In the genomic region with DNA sequence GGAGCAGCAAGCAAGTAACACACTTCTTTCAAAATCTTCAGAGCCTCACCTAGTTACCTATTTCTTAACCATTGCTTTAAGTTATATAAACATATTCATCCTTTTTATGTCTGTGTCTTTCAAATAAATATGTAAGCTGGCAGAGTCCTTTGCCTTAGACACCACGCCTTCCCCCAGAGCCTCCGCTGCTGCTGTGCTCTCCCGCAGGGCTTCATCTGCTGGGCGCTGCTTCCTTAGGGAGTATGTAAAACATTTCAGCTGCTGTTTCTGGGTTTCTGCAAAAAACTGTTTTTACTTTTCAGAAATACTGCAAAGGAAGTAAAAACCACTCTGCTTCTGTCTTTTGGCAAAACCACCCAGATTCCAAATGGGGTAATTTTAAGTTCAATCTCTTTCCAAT, we compare ENCODE assay signal across 19 cellular contexts.
DNase-seq lines count a peak whose midpoint lies in the region; ATAC-seq and TF ChIP-seq lines count a peak whose summit lies in the region.
"Had no signal": no experiment of that assay in that cellular context is flagged by ENCODE, and none has a peak within 500 bp of the region (broad histone marks: within the 10 kb centered on the region; RNA-seq: fewer than 3 reads in every experiment).

No MANE protein-coding gene starts in this region.

- H3K9me3 ChIP-seq in neutrophil, result no peaks in the 10 kb centered on the region
- H3K9me3 ChIP-seq: adrenal gland had no signal

- peaks cover 60% of the 10 kb centered on the region for H3K4me1 Mint-ChIP-seq in activated CD4-positive, alpha-beta T cell treated with anti-CD3 and anti-CD28 coated beads, Interleukin-2, amount 10 ng/mL, durations not matched to agents 7 days and 5 days
- H3K4me1 Mint-ChIP-seq in T-cell, result peaks cover 69 to 76% (median 75%) of the 10 kb centered on the region in 3 donors
- peaks cover 60% of the 10 kb centered on the region for H3K4me1 Mint-ChIP-seq in central memory CD8-positive, alpha-beta T cell

- peaks cover 91% of the 10 kb centered on the region for H3K36me3 Mint-ChIP-seq in activated CD4-positive, alpha-beta T cell treated with anti-CD3 and anti-CD28 coated beads, Interleukin-2, amount 10 ng/mL, durations not matched to agents 7 days and 5 days (ENCODE audit: low read depth)
- H3K36me3 Mint-ChIP-seq in T-cell, result peaks cover 77% of the 10 kb centered on the region
- peaks cover 68% of the 10 kb centered on the region for H3K36me3 Mint-ChIP-seq in central memory CD8-positive, alpha-beta T cell (ENCODE audit: insufficient read depth)

- H3K4me1 ChIP-seq in neutrophil (ENCODE audit: control insufficient read depth in 1 of 2, insufficient read depth in 1 of 2, low read depth in 1 of 2, low read length in 1 of 2), result no peaks in the 10 kb centered on the region
- H3K4me1 ChIP-seq: adrenal gland, psoas muscle had no signal

- H3K27ac ChIP-seq in neutrophil, result peak overlapping the region; percentile 23
- H3K27ac ChIP-seq: adrenal gland, psoas muscle, WERI-Rb-1 had no signal

- ATAC-seq in T-cell (replicated peaks in 1 of 4), result no peak
- ATAC-seq in central memory CD8-positive, alpha-beta T cell (replicated peaks; ENCODE audit: extremely low read depth, poor library complexity, severe bottlenecking), result no peak
- ATAC-seq in GM21390 (IDR thresholded peaks at IDR 0.05; ENCODE audit: unreplicated experiment), result no peak
- ATAC-seq in activated CD4-positive, CD25-positive, alpha-beta regulatory T cell treated with anti-CD3 and anti-CD28 coated beads, Interleukin-2, amount 50 U/mL, for 24 hours, result no peak
- ATAC-seq: psoas muscle had no signal

- POLR2A ChIA-PET in activated CD4-positive, alpha-beta T cell treated with anti-CD3 and anti-CD28 coated beads, Interleukin-2, amount 10 ng/mL, durations not matched to agents 7 days and 5 days (lab: Charles Lee), result no interaction called here
- POLR2A ChIA-PET in T-cell (lab: Charles Lee), result interaction anchor here (0.6 to 1.5 kb wide), 7 partner anchors 9 to 149 kb away, joined by 3 to 11 read pairs (median 3); no protein-coding TSS in a partner anchor

- H3K27me3 Mint-ChIP-seq in activated CD4-positive, alpha-beta T cell treated with anti-CD3 and anti-CD28 coated beads, Interleukin-2, amount 10 ng/mL, durations not matched to agents 7 days and 5 days, result no peaks in the 10 kb centered on the region
- H3K27me3 Mint-ChIP-seq in T-cell, result no peaks in the 10 kb centered on the region
- no peaks in the 10 kb centered on the region for H3K27me3 Mint-ChIP-seq in central memory CD8-positive, alpha-beta T cell

- H3K36me3 ChIP-seq in neutrophil, result peaks cover 76% of the 10 kb centered on the region
- H3K36me3 ChIP-seq: adrenal gland had no signal

- no peak for DNase-seq in activated CD4-positive, alpha-beta T cell treated with anti-CD3 and anti-CD28 coated beads, Interleukin-2, amount 10 ng/mL, durations not matched to agents 7 days and 5 days
- no peak for DNase-seq in activated CD4-positive, alpha-beta T cell treated with anti-CD3 and anti-CD28 coated beads, Interleukin-2, amount 50 U/mL, for 1 hour
- DNase-seq in T-cell (no peak), 8988T (no peak)
- no peak for DNase-seq in central memory CD8-positive, alpha-beta T cell (ENCODE audit: low spot score in 2 of 2)
- DNase-seq: adrenal gland; DMS79 treated with DMSO at 0.1 percent for 48 hours; head of caudate nucleus; Karpas-422; NCI-H1092; NCI-H2081; NCI-H510A; psoas muscle; stimulated activated CD4-positive, alpha-beta T cell treated with anti-CD3 and anti-CD28 coated beads, Interleukin-4, amount 100 ng/mL, for 24 hours; WERI-Rb-1 had no signal

- TF ChIP-seq CTCF in neutrophil (IDR thresholded peaks at IDR 0.05), result no peak

- H3K9me3 Mint-ChIP-seq in activated CD4-positive, alpha-beta T cell treated with anti-CD3 and anti-CD28 coated beads, Interleukin-2, amount 10 ng/mL, durations not matched to agents 7 days and 5 days, result peaks cover 8% of the 10 kb centered on the region
- H3K9me3 Mint-ChIP-seq in T-cell, result peaks cover under 1 to 5% (median 1%) of the 10 kb centered on the region in 3 donors
- H3K9me3 Mint-ChIP-seq in central memory CD8-positive, alpha-beta T cell, result peaks cover 2% of the 10 kb centered on the region

- no peaks in the 10 kb centered on the region for H3K27me3 ChIP-seq in neutrophil
- H3K27me3 ChIP-seq: adrenal gland had no signal

- H3K27ac Mint-ChIP-seq in activated CD4-positive, alpha-beta T cell treated with anti-CD3 and anti-CD28 coated beads, Interleukin-2, amount 10 ng/mL, durations not matched to agents 7 days and 5 days, result peak overlapping the region; percentile 87
- peak overlapping the region; percentile 88 to 92 for H3K27ac Mint-ChIP-seq in T-cell
- peak overlapping the region; percentile 96 for H3K27ac Mint-ChIP-seq in central memory CD8-positive, alpha-beta T cell (ENCODE audit: low read depth)

- no peak overlapping the region for H3K4me3 Mint-ChIP-seq in activated CD4-positive, alpha-beta T cell treated with anti-CD3 and anti-CD28 coated beads, Interleukin-2, amount 10 ng/mL, durations not matched to agents 7 days and 5 days
- H3K4me3 Mint-ChIP-seq in T-cell, result peak overlapping the region in 1 of 3 donors; percentile 60
- H3K4me3 Mint-ChIP-seq in central memory CD8-positive, alpha-beta T cell, result no peak overlapping the region

- CTCF ChIA-PET in activated CD4-positive, alpha-beta T cell treated with anti-CD3 and anti-CD28 coated beads, Interleukin-2, amount 10 ng/mL, durations not matched to agents 7 days and 5 days (lab: Charles Lee), result interaction anchor here (0.7 to 1.8 kb wide), 5 partner anchors 11 to 90 kb away, joined by 3 to 7 read pairs (median 4); no protein-coding TSS in a partner anchor
- CTCF ChIA-PET in T-cell (lab: Charles Lee), result interaction anchor here (0.8 to 1.7 kb wide), 4 partner anchors 15 to 132 kb away, joined by 3 to 4 read pairs (median 3); no protein-coding TSS in a partner anchor

- no peak overlapping the region for H3K4me3 ChIP-seq in neutrophil (ENCODE audit: low read depth in 1 of 2, low read length in 1 of 2)
- H3K4me3 ChIP-seq: adrenal gland, psoas muscle, smooth muscle cell had no signal
